In the genomic region with DNA sequence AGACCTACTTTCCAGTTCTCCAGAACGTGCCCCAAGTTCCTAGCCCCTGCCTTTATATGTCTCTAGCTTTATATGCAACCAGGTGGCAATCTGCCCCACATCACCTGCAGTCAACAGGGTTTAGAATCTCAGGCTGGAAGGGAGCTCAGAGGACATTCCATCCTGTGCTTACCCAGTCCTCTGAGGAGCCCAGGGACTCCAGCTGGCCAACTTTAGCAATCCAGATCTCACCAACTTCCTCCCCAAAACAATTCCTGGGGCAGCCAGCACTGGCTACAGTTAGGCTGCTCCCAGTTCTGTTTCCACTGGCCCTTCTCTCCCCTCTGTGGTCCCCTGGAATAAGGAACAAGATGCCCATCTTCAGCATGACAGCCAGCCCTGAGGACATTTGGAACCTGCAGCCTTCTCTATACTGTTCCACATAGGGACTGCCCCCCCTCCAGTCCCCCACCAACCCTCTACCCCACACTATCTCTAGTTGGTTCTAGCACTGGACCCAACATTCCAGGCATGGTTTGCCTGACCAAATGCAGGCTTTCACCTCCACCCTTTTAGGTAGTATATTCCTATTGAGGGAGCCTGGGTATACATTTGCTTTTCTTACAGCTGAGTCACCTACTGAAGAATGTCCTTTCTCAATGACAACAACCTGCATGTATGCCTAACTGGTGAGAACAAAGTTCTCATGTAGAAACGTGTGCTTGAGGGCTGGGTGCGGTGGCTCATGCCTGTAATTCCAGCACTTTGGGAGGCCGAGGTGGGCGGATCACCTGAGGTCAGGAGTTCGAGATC, we compare ENCODE assay signal across 9 cellular contexts. TPM values are rescaled to one million over a fixed set of nuclear protein-coding genes. Genes with fewer than 3 reads are reported as not detected.
DNase-seq lines count a peak whose midpoint lies in the region; ATAC-seq and TF ChIP-seq lines count a peak whose summit lies in the region.
"Had no signal": no experiment of that assay in that cellular context is flagged by ENCODE, and none has a peak within 500 bp of the region (broad histone marks: within the 10 kb centered on the region; RNA-seq: fewer than 3 reads in every experiment).

No MANE protein-coding gene starts in this region.

- no peaks in the 10 kb centered on the region for H3F3A ChIP-seq in GM23338 (replicated peaks; ENCODE audit: low read depth)

- peaks cover 14% of the 10 kb centered on the region for H4K20me1 ChIP-seq in GM23338 (replicated peaks; ENCODE audit: insufficient read depth)

- H3K9ac ChIP-seq in HUES6 (ENCODE audit: low read length): peak overlapping the region; percentile 44

- no peaks in the 10 kb centered on the region; the same call in 1 of the 2 replicates for H3K4me1 ChIP-seq in HUES6 (ENCODE audit: control insufficient read depth, insufficient read depth, low read length)
- H3K4me1 ChIP-seq in GM23338 (ENCODE audit: insufficient read depth): no peaks in the 10 kb centered on the region

- peak overlapping the region; percentile 71 for H3K27ac Mint-ChIP-seq in central memory CD8-positive, alpha-beta T cell (ENCODE audit: low read depth)
- H3K27ac Mint-ChIP-seq in naive B cell (peak overlapping the region; percentile 14 to 84 (median 58)), GM23338 (no peak overlapping the region)

- no peak overlapping the region for H3K4me2 ChIP-seq in GM23338

- no peak overlapping the region for H2AFZ ChIP-seq in GM23338

- no peaks in the 10 kb centered on the region for H3K27me3 ChIP-seq in HUES6 (ENCODE audit: control insufficient read depth, insufficient read depth, low read length)
- no peaks in the 10 kb centered on the region for H3K27me3 ChIP-seq in GM23338 (ENCODE audit: insufficient read depth)

- H3K9me3 ChIP-seq in HUES6 (ENCODE audit: control insufficient read depth, insufficient read depth, low read depth, low read length): peaks cover 3% of the 10 kb centered on the region; the same call in 1 of the 2 replicates

- no peaks in the 10 kb centered on the region for H3K9me3 Mint-ChIP-seq in central memory CD8-positive, alpha-beta T cell
- peaks cover 0 to 2% (median 0%) of the 10 kb centered on the region in 7 donors for H3K9me3 Mint-ChIP-seq in naive B cell
- H3K9me3 Mint-ChIP-seq in GM23338: no peaks in the 10 kb centered on the region

- H3K79me2 ChIP-seq in GM23338 (replicated peaks; ENCODE audit: insufficient read depth): peaks cover 16% of the 10 kb centered on the region

- H3K4me1 Mint-ChIP-seq in central memory CD8-positive, alpha-beta T cell: peaks cover 77% of the 10 kb centered on the region
- H3K4me1 Mint-ChIP-seq in naive B cell (peaks cover 69 to 93% (median 87%) of the 10 kb centered on the region in 3 donors), GM23338 (peaks cover 5% of the 10 kb centered on the region; the same call in 2 of the 3 replicates)

- TF ChIP-seq CTCF in AG10803 (conservative IDR thresholded peaks at IDR 0.05; ENCODE audit: low read length) (no peak), GM23338 (conservative IDR thresholded peaks at IDR 0.05; ENCODE audit: low read depth in 2 of 2) (no peak)

- no peaks in the 10 kb centered on the region for H3K27me3 Mint-ChIP-seq in central memory CD8-positive, alpha-beta T cell
- no peaks in the 10 kb centered on the region for H3K27me3 Mint-ChIP-seq in naive B cell
- peaks cover 4% of the 10 kb centered on the region for H3K27me3 Mint-ChIP-seq in GM23338 (ENCODE audit: insufficient read depth, low read depth, poor library complexity)

- no peak for ATAC-seq in central memory CD8-positive, alpha-beta T cell (replicated peaks; ENCODE audit: extremely low read depth, poor library complexity, severe bottlenecking)
- ATAC-seq in naive B cell (ENCODE audit: low read depth in 2 of 2) (no peak), HG02981 (IDR thresholded peaks at IDR 0.05; ENCODE audit: unreplicated experiment) (no peak), GM23338 (no peak)

- H3K4me3 ChIP-seq in AG10803 (ENCODE audit: low read length): no peak overlapping the region
- H3K4me3 ChIP-seq in HUES6 (ENCODE audit: low read depth, low read length): no peak overlapping the region
- H3K4me3 ChIP-seq in GM23338: no peak overlapping the region

- H3K9me2 ChIP-seq in GM23338 (ENCODE audit: insufficient read depth): no peaks in the 10 kb centered on the region

- H3K36me3 Mint-ChIP-seq in central memory CD8-positive, alpha-beta T cell (ENCODE audit: insufficient read depth): peaks cover 33% of the 10 kb centered on the region
- peaks cover 0 to 3% of the 10 kb centered on the region in 2 donors for H3K36me3 Mint-ChIP-seq in naive B cell
- H3K36me3 Mint-ChIP-seq in GM23338 (ENCODE audit: low read depth): peaks cover 6% of the 10 kb centered on the region; the same call in 2 of the 3 replicates

- H3K36me3 ChIP-seq in HUES6 (ENCODE audit: control insufficient read depth, insufficient read depth, low read length): no peaks in the 10 kb centered on the region
- H3K36me3 ChIP-seq in GM23338 (ENCODE audit: insufficient read depth): no peaks in the 10 kb centered on the region

- DNase-seq in AG10803 (ENCODE audit: low read depth) (peak; percentile 79), naive B cell (no peak), NCI-H82 treated with DMSO at 0.1 percent for 48 hours (lab: John Stamatoyannopoulos, UW; ENCODE audit: unreplicated experiment) (no peak), GM23338 (ENCODE audit: low spot score) (no peak), DMS53 (lab: John Stamatoyannopoulos, UW) (no peak)
- no peak for DNase-seq in central memory CD8-positive, alpha-beta T cell (ENCODE audit: low spot score in 2 of 2)
- DNase-seq: stimulated activated naive CD4-positive, alpha-beta T cell treated with Interleukin-2 at 50 U/mL for 16 hours had no signal

- H3K27ac ChIP-seq in HUES6 (ENCODE audit: low read depth, low read length) (no peak overlapping the region), GM23338 (ENCODE audit: low read depth) (no peak overlapping the region)

- H3K4me3 Mint-ChIP-seq in central memory CD8-positive, alpha-beta T cell: peak overlapping the region; percentile 16
- H3K4me3 Mint-ChIP-seq in naive B cell (peak overlapping the region in 2 of 8 donors; percentile 2 to 44), GM23338 (no peak overlapping the region)

TF ChIP-seq in GM23338, 12 proteins besides CTCF, POLR2A, EP300 and RAD21 (continues in another document):
- no peak for TF ChIP-seq ZNF331 (CRISPR knock-in tag; IDR thresholded peaks at IDR 0.05; ENCODE audit: low read depth)

RNA-seq across cellular contexts. Expression of a gene that starts 8.4 kb away (rescaled TPM):
- 10 to 100 TPM; 36.2 to 68.2 (median 55.5) TPM for polyA plus RNA-seq in naive B cell (ENCODE audit: low read depth in 6 of 6)
- total RNA-seq in GM23338 (2014; rRNA removed; shearing (Covaris generic)): 29.6 and 35.8 TPM in 2 replicates
- 10.3 and 12.2 TPM in 2 replicates for polyA plus RNA-seq in GM23338 (2016; fragmentation: Nextera tagmentation; extraction: Ambion mirVana)

RNA-seq across cellular contexts. Expression of a gene that starts 52.0 kb away (rescaled TPM):
- polyA plus RNA-seq in naive B cell (ENCODE audit: low read depth in 6 of 6): 1 to 10 TPM in 3 of 6 donors, under 1 TPM in 2, not detected in 1; 0.23 to 1.8 (median 1.1) TPM
- 48.4 and 48.9 TPM in 2 replicates for total RNA-seq in GM23338 (2014; rRNA removed; shearing (Covaris generic))
- polyA plus RNA-seq in GM23338 (2016; fragmentation: Nextera tagmentation; extraction: Ambion mirVana): 27.6 and 28.0 TPM in 2 replicates

Comparison
In these comparisons a context has a peak if more than half of its experiments do, and no peak if none do; other contexts are left out.
1. RNA of a gene that starts 52.0 kb away (polyA plus RNA-seq): 27.6 to 28.0 TPM in GM23338; 0.23 to 1.8 TPM in naive B cell; every median in the first group is over 10 times any median in the second.